ENCODE assay signal across 12 cellular contexts in genomic region chr14:103382375-103382774, GRCh38. TPM values are rescaled to one million over a fixed set of nuclear protein-coding genes. Genes with fewer than 3 reads are reported as not detected.
A peak's percentile ranks its signal among the peaks of the same experiment; 100 is the strongest.
DNase-seq lines count a peak whose midpoint lies in the region; ATAC-seq and TF ChIP-seq lines count a peak whose summit lies in the region.
"Had no signal": no experiment of that assay in that cellular context is flagged by ENCODE, and none has a peak within 500 bp of the region (broad histone marks: within the 10 kb centered on the region; RNA-seq: fewer than 3 reads in every experiment).

No MANE protein-coding gene starts in this region.

- H3K27me3 ChIP-seq in mammary epithelial cell (ENCODE audit: insufficient read depth, low read length) (no peaks in the 10 kb centered on the region), mesenchymal stem cell (ENCODE audit: control insufficient read depth in 1 of 2, insufficient read depth in 1 of 2, low read length in 2 of 2) (peaks cover 0 to 6% of the 10 kb centered on the region in 2 experiments), MG63 (no peaks in the 10 kb centered on the region)
- H3K27me3 ChIP-seq: left lung had no signal

- no peaks in the 10 kb centered on the region for H3K36me3 ChIP-seq in mammary epithelial cell (ENCODE audit: insufficient read depth, low read length)
- H3K36me3 ChIP-seq in mesenchymal stem cell (ENCODE audit: control insufficient read depth in 1 of 2, insufficient read depth in 2 of 2, low read depth in 1 of 2, low read length in 2 of 2): no peaks in the 10 kb centered on the region
- H3K36me3 ChIP-seq in MG63: no peaks in the 10 kb centered on the region; the same call in 1 of the 2 replicates
- H3K36me3 ChIP-seq: left lung had no signal

- no peak overlapping the region for H3K4me2 ChIP-seq in mammary epithelial cell (ENCODE audit: insufficient read depth, low read depth, low read length)
- no peak overlapping the region for H3K4me2 ChIP-seq in mesenchymal stem cell (ENCODE audit: low read length, poor library complexity, severe bottlenecking)

- H3K9ac ChIP-seq in mammary epithelial cell (ENCODE audit: insufficient read depth, low read length): no peak overlapping the region
- peak overlapping the region; percentile 43 for H3K9ac ChIP-seq in mesenchymal stem cell (ENCODE audit: low read length)

- no peak overlapping the region for H3K4me3 ChIP-seq in NB4 (ENCODE audit: low read depth, low read length)
- H3K4me3 ChIP-seq in mammary epithelial cell (replicated peaks in 1 of 3; ENCODE audit: insufficient read depth in 1 of 3, low read depth in 2 of 3, low read length in 3 of 3): no peak overlapping the region
- H3K4me3 ChIP-seq in mesenchymal stem cell (ENCODE audit: insufficient read depth in 1 of 2, low read depth in 1 of 2, low read length in 2 of 2): no peak overlapping the region
- H3K4me3 ChIP-seq in MG63: no peak overlapping the region
- H3K4me3 ChIP-seq: left lung had no signal

- dilution Hi-C loops in mammary epithelial cell (cut with HindIII; ENCODE audit: low sequenced_read_pairs): no loop called here

- peak; percentile 82 for DNase-seq in EL
- peak; percentile 81 for DNase-seq in NB4 (ENCODE audit: low read depth)
- peak; percentile 92 for DNase-seq in mammary epithelial cell
- DNase-seq in mesenchymal stem cell: peak; percentile 95
- no peak for DNase-seq in stimulated activated naive CD8-positive, alpha-beta T cell treated with anti-CD3 and anti-CD28 coated beads, Interleukin-15, Interleukin-2, amounts not matched to agents 100 U/mL and 50 U/mL, for 24 hours
- no peak for DNase-seq in GM13977 (ENCODE audit: low spot score)
- no peak for DNase-seq in MG63
- DNase-seq: activated T-cell treated with anti-CD3 and anti-CD28 coated beads, Interleukin-2, amount 50 U/mL, for 1 hour; left lung; NCI-H1436 had no signal

- no peak for TF ChIP-seq POLR2A in NB4 (IDR thresholded peaks at IDR 0.05; ENCODE audit: extremely low read depth, insufficient read length)

- H2AFZ ChIP-seq in mammary epithelial cell (ENCODE audit: low read depth, low read length) (peak overlapping the region; percentile 34), mesenchymal stem cell (ENCODE audit: low read depth, low read length) (no peak overlapping the region)

- intact Hi-C loops in mammary epithelial cell (cut with micrococcal nuclease): no loop called here

- no peak overlapping the region for H2BK15ac ChIP-seq in mesenchymal stem cell (ENCODE audit: low read depth, poor library complexity, severe bottlenecking)

- H3K79me2 ChIP-seq in mammary epithelial cell (ENCODE audit: insufficient read depth, low read length): peaks cover 37% of the 10 kb centered on the region

- no peaks in the 10 kb centered on the region for H4K20me1 ChIP-seq in mammary epithelial cell (ENCODE audit: insufficient read depth, low read length)

- no peak for ATAC-seq in stimulated activated naive CD8-positive, alpha-beta T cell treated with anti-CD3 and anti-CD28 coated beads, Interleukin-15, Interleukin-2, amounts not matched to agents 100 U/mL and 50 U/mL, for 24 hours
- ATAC-seq in HG02588 (IDR thresholded peaks at IDR 0.05; ENCODE audit: unreplicated experiment): no peak
- ATAC-seq: left lung; stimulated activated memory B cell treated with anti-CD40 and anti-IgM and Interleukin-4, amounts not matched to agents 10 μg/mL and 1 μg/mL and 100 μg/mL, for 72 hours had no signal

- in situ Hi-C loops in mammary epithelial cell (cut with MboI; ENCODE audit: low sequenced_read_pairs in 2 of 2) (no loop called here), GM13977 (cut with MboI; ENCODE audit: low pct_unique_long_range_greater_than_20kb, low sequenced_read_pairs, unreplicated experiment) (no loop called here)

- no peak overlapping the region for H3K23ac ChIP-seq in mesenchymal stem cell (ENCODE audit: low read length in 2 of 2)

- no peaks in the 10 kb centered on the region for H3K79me1 ChIP-seq in mesenchymal stem cell (replicated peaks; ENCODE audit: low read length, poor library complexity, severe bottlenecking)

- H2BK5ac ChIP-seq in mesenchymal stem cell (ENCODE audit: low read depth, low read length, poor library complexity, severe bottlenecking): no peak overlapping the region

- 42% methylated on average over 4 of the region's 4 CpGs for WGBS in mammary epithelial cell (ENCODE audit: low coverage, missing lambda C conversion rate)
- 54% methylated on average over 3 of the region's 4 CpGs for WGBS in mesenchymal stem cell

- peak overlapping the region; percentile 13 for H2AK5ac ChIP-seq in mesenchymal stem cell (ENCODE audit: low read length, severe bottlenecking)

- H3K27ac ChIP-seq in mammary epithelial cell (ENCODE audit: insufficient read depth, low read depth, low read length) (peak overlapping the region; percentile 22), mesenchymal stem cell (ENCODE audit: low read length, poor library complexity, severe bottlenecking) (no peak overlapping the region)
- H3K27ac ChIP-seq: left lung had no signal

- no peak overlapping the region for H2BK120ac ChIP-seq in mesenchymal stem cell (ENCODE audit: low read depth, low read length)

- H3K14ac ChIP-seq in mesenchymal stem cell (ENCODE audit: low read length in 2 of 2): no peak overlapping the region

- BruUV-seq in mammary epithelial cell (replicated peaks; lab: Mats Ljungman, UMichigan): no TSS peak

- no peak overlapping the region for H3K4ac ChIP-seq in mesenchymal stem cell (ENCODE audit: low read depth in 1 of 2, low read length in 2 of 2)

- no peak overlapping the region for H4K8ac ChIP-seq in mesenchymal stem cell (ENCODE audit: low read length)

- H4K91ac ChIP-seq in mesenchymal stem cell (ENCODE audit: low read length): no peak overlapping the region

- CTCF ChIA-PET in mammary epithelial cell (lab: Charles Lee; ENCODE audit: low non-redundant PET): interaction anchor here (0.6 kb wide), 1 partner anchor 36 kb away, joined by 3 read pairs; no protein-coding TSS in a partner anchor

- TF ChIP-seq CTCF in NB4 (IDR thresholded peaks at IDR 0.05; ENCODE audit: low read depth, low read length) (no peak), mammary epithelial cell (conservative IDR thresholded peaks at IDR 0.05 in 1 of 2, IDR thresholded peaks at IDR 0.05 in 1 of 2; ENCODE audit: extremely low read depth in 1 of 2, insufficient read depth in 1 of 2, low read depth in 1 of 2, low read length in 2 of 2) (no peak), GM13977 (IDR thresholded peaks at IDR 0.05; ENCODE audit: extremely low read depth, insufficient read depth, missing control alignments) (no peak)

- peak overlapping the region in 1 of 2 experiments; percentile 38 for H3K18ac ChIP-seq in mesenchymal stem cell (ENCODE audit: low read depth in 1 of 2, low read length in 2 of 2)

- H2BK12ac ChIP-seq in mesenchymal stem cell (ENCODE audit: low read length in 2 of 2): peak overlapping the region in 1 of 2 experiments; percentile 57

- H3K4me1 ChIP-seq in mammary epithelial cell (ENCODE audit: insufficient read depth, low read length): peaks cover 24% of the 10 kb centered on the region
- peaks cover 10% of the 10 kb centered on the region for H3K4me1 ChIP-seq in mesenchymal stem cell (ENCODE audit: control insufficient read depth, insufficient read depth, low read depth, low read length)

- H3K9me3 ChIP-seq in mammary epithelial cell (replicated peaks; ENCODE audit: insufficient read depth, low read length) (no peaks in the 10 kb centered on the region), mesenchymal stem cell (ENCODE audit: control insufficient read depth, low read length) (no peaks in the 10 kb centered on the region), MG63 (no peaks in the 10 kb centered on the region)
- H3K9me3 ChIP-seq: left lung had no signal

RNA-seq across cellular contexts. Expression of gene MARK3, which starts 2.8 kb away (rescaled TPM):
- 100 to 1,000 TPM in 1 of 2 donors, 10 to 100 TPM in 1; 85.7 to 175 TPM for total RNA-seq in mammary epithelial cell
- 87.2 TPM for polyA plus RNA-seq in mammary epithelial cell
- polyA minus RNA-seq in mammary epithelial cell: 171 TPM
- polyA plus RNA-seq in mesenchymal stem cell (2013, experiment 1 of 2): 51.9 TPM
- polyA plus RNA-seq in mesenchymal stem cell (2013, experiment 2 of 2): 50.3 TPM
- total RNA-seq in MG63 (2014; rRNA removed; shearing (Covaris generic); ENCODE audit: low replicate concordance): 26.9 and 31.6 TPM in 2 replicates

RNA-seq across cellular contexts. Expression of gene EIF5, which starts 48.3 kb away (rescaled TPM):
- 100 to 1,000 TPM; 142 to 333 TPM for total RNA-seq in mammary epithelial cell
- polyA plus RNA-seq in mammary epithelial cell: 337 TPM
- 310 TPM for polyA minus RNA-seq in mammary epithelial cell
- 243 TPM for polyA plus RNA-seq in mesenchymal stem cell (2013, experiment 1 of 2)
- polyA plus RNA-seq in mesenchymal stem cell (2013, experiment 2 of 2): 253 TPM
- total RNA-seq in MG63 (2014; rRNA removed; shearing (Covaris generic); ENCODE audit: low replicate concordance): 180 and 183 TPM in 2 replicates

Comparison
In these comparisons a context has a peak if more than half of its experiments do, and no peak if none do; other contexts are left out.
1. DNase-seq: peak in EL (single experiment), NB4 (single experiment), mammary epithelial cell (single experiment) and mesenchymal stem cell (single experiment); none in stimulated activated naive CD8-positive, alpha-beta T cell treated with anti-CD3 and anti-CD28 coated beads, Interleukin-15, Interleukin-2, amounts not matched to agents 100 U/mL and 50 U/mL, for 24 hours (single experiment), GM13977 (single experiment) and MG63 (single experiment).